Comparison of ENCODE assay signal across 10 cellular contexts in genomic region chr11:119671048-119671447, GRCh38. TPM values are rescaled to one million over a fixed set of nuclear protein-coding genes. Genes with fewer than 3 reads are reported as not detected.
DNase-seq lines count a peak whose midpoint lies in the region; ATAC-seq and TF ChIP-seq lines count a peak whose summit lies in the region.
"Had no signal": no experiment of that assay in that cellular context is flagged by ENCODE, and none has a peak within 500 bp of the region (broad histone marks: within the 10 kb centered on the region; RNA-seq: fewer than 3 reads in every experiment).

No MANE protein-coding gene starts in this region.

- H3K36me3 ChIP-seq in tibial nerve (peaks cover 0 to 33% (median 0%) of the 10 kb centered on the region in 3 donors), A673 (ENCODE audit: insufficient read depth, low read length, poor library complexity, severe bottlenecking) (no peaks in the 10 kb centered on the region)

- POLR2A ChIA-PET in A673 (lab: Charles Lee; ENCODE audit: low non-redundant PET), result no interaction called here

- H3K36me3 Mint-ChIP-seq in activated T-cell treated with anti-CD3 and anti-CD28 coated beads, Interleukin-2, amount 50 U/mL, for 4 hours (ENCODE audit: insufficient read depth), result no peaks in the 10 kb centered on the region

- H3K4me3 ChIP-seq in tibial nerve (no peak overlapping the region), A673 (ENCODE audit: low read depth, low read length, poor library complexity, severe bottlenecking) (no peak overlapping the region)

- intact Hi-C loops in A673 (cut with micrococcal nuclease; ENCODE audit: unreplicated experiment), result no loop called here

- H3K9me3 ChIP-seq in tibial nerve, result no peaks in the 10 kb centered on the region
- H3K9me3 ChIP-seq in A673 (ENCODE audit: low read depth, low read length, poor library complexity, severe bottlenecking), result no peaks in the 10 kb centered on the region

- H3K4me1 ChIP-seq in tibial nerve (peaks cover 0 to 40% (median 20%) of the 10 kb centered on the region in 4 donors), A673 (ENCODE audit: insufficient read depth, low read length, poor library complexity, severe bottlenecking) (peaks cover 3% of the 10 kb centered on the region)

- no TSS peak for BruUV-seq in A673 (replicated peaks; lab: Mats Ljungman, UMichigan)

- H3K27me3 Mint-ChIP-seq in activated T-cell treated with anti-CD3 and anti-CD28 coated beads, Interleukin-2, amount 50 U/mL, for 4 hours (ENCODE audit: low read depth), result no peaks in the 10 kb centered on the region

- CTCF ChIA-PET in A673 (lab: Charles Lee), result no interaction called here

- TF ChIP-seq CTCF in tibial nerve (IDR thresholded peaks at IDR 0.05) (no peak), GM10266 (IDR thresholded peaks at IDR 0.05; ENCODE audit: control insufficient read depth, insufficient read depth, low read depth, missing control alignments) (no peak), A673 (conservative IDR thresholded peaks at IDR 0.05; ENCODE audit: low read depth, low read length) (no peak)

- DNase-seq in DMS 273 (lab: John Stamatoyannopoulos, UW; ENCODE audit: unreplicated experiment) (peak; percentile 81), DMS 273 treated with DMSO at 0.1 percent for 48 hours (lab: John Stamatoyannopoulos, UW) (no peak), dermis microvascular lymphatic vessel endothelial cell (ENCODE audit: low read depth in 2 of 2) (peak; percentile 43 to 58), lung microvascular endothelial cell (ENCODE audit: low read depth in 2 of 2) (peak; percentile 67 to 72), tibial nerve (ENCODE audit: low spot score in 2 of 2) (peak; percentile 56 to 57), GM10266 (ENCODE audit: extremely low spot score) (no peak), A673 (ENCODE audit: low spot score) (no peak)
- no peak for DNase-seq in activated T-cell treated with anti-CD3 and anti-CD28 coated beads, Interleukin-2, amount 50 U/mL, for 4 hours
- DNase-seq: activated T-cell treated with anti-CD3 and anti-CD28 coated beads, Interleukin-2, amount 50 U/mL, for 48 hours had no signal

- no peak for TF ChIP-seq EP300 in tibial nerve (IDR thresholded peaks at IDR 0.05)

- no peaks in the 10 kb centered on the region for H3K9me3 Mint-ChIP-seq in activated T-cell treated with anti-CD3 and anti-CD28 coated beads, Interleukin-2, amount 50 U/mL, for 4 hours

- ATAC-seq in activated T-cell treated with anti-CD3 and anti-CD28 coated beads, Interleukin-2, amount 50 U/mL, for 4 hours, result no peak

- H3K27me3 ChIP-seq in tibial nerve (no peaks in the 10 kb centered on the region), A673 (replicated peaks; ENCODE audit: insufficient read depth, low read depth, low read length, poor library complexity) (no peaks in the 10 kb centered on the region)

- WGBS in tibial nerve, 2 donors, result 8 to 19% methylated on average over 5 of the region's 5 CpGs

- peaks cover 3% of the 10 kb centered on the region for H3K4me1 Mint-ChIP-seq in activated T-cell treated with anti-CD3 and anti-CD28 coated beads, Interleukin-2, amount 50 U/mL, for 4 hours (ENCODE audit: low read depth)

- H3K27ac ChIP-seq in tibial nerve (peak overlapping the region in 2 of 4 donors; percentile 1 to 34), A673 (ENCODE audit: low read depth, low read length, poor library complexity, severe bottlenecking) (no peak overlapping the region)
- H3K27ac ChIP-seq: 22Rv1 had no signal

- no peak for TF ChIP-seq POLR2A in tibial nerve (IDR thresholded peaks at IDR 0.05)

- no peak overlapping the region for H3K4me3 Mint-ChIP-seq in activated T-cell treated with anti-CD3 and anti-CD28 coated beads, Interleukin-2, amount 50 U/mL, for 4 hours

RNA-seq across cellular contexts. Expression of gene NECTIN1, which starts 58.0 kb away (rescaled TPM):
- 4.3 and 5.4 TPM in 2 replicates for total RNA-seq in dermis microvascular lymphatic vessel endothelial cell
- 2.2 and 4.1 TPM in 2 replicates for total RNA-seq in lung microvascular endothelial cell
- 10 to 100 TPM in 3 of 4 donors, 1 to 10 TPM in 1; 6.0 to 29.1 (median 14.0) TPM for total RNA-seq in tibial nerve
- total RNA-seq in A673 (2021), result 9.8 and 10.1 TPM in 2 replicates
- 1 to 10 TPM; 7.5 to 9.0 (median 8.3) TPM for total RNA-seq in activated T-cell treated with anti-CD3 and anti-CD28 coated beads, Interleukin-2, amount 50 U/mL, for 4 hours

Comparison
In these comparisons a context has a peak if more than half of its experiments do, and no peak if none do; other contexts are left out.
1. DNase-seq: peak in DMS 273 (single experiment), dermis microvascular lymphatic vessel endothelial cell (2 of 2), lung microvascular endothelial cell (2 of 2) and tibial nerve (2 of 2); none in DMS 273 treated with DMSO at 0.1 percent for 48 hours (single experiment), GM10266 (single experiment), A673 (single experiment) and activated T-cell treated with anti-CD3 and anti-CD28 coated beads, Interleukin-2, amount 50 U/mL, for 4 hours (single experiment).